8 cellular contexts compared by ENCODE assay signal in the genomic region with DNA sequence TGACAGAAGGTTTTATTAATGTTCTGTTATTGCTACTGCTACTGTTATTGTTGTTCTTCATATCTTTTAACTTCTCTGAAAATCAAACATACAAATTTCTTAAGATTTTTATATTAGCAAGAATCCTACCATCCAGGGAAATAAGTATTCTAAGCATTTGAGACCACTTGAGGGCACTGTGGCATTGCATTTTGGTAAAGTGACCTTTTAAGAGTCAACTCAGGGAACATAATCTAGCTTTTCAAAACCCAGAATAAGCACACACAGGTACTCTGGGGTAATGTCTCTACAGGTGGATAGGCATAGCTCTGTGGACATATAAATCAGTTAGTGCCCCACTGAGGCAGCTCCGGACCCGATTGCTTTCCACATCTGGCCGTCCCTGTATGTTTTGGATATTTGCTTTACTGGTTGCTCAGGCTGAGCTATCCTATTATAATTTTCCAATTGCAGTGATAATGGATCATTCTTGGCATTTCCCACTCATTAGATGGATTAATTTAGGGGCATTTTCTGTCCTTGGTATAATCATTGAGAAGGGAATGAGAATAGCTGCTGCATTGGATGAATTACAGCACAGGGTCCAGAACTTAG.
DNase-seq lines count a peak whose midpoint lies in the region; ATAC-seq and TF ChIP-seq lines count a peak whose summit lies in the region.

No MANE protein-coding gene starts in this region.

- H3K4me1 Mint-ChIP-seq in activated naive CD8-positive, alpha-beta T cell treated with anti-CD3 and anti-CD28 coated beads, Interleukin-2, amount 50 U/mL, for 24 hours = no peaks in the 10 kb centered on the region

- H3K36me3 ChIP-seq in WERI-Rb-1 = no peaks in the 10 kb centered on the region

- DNase-seq in LoVo (ENCODE audit: low spot score) = peak; percentile 6
- DNase-seq in WERI-Rb-1 = peak; percentile 44
- peak; percentile 31 for DNase-seq in iPS-NIHi11 (ENCODE audit: low spot score)
- no peak for DNase-seq in activated naive CD8-positive, alpha-beta T cell treated with anti-CD3 and anti-CD28 coated beads, Interleukin-2, amount 50 U/mL, for 24 hours
- DNase-seq in activated CD4-positive, alpha-beta T cell treated with anti-CD3 and anti-CD28 coated beads, Interleukin-2, amount 50 U/mL, for 4 hours = no peak
- no peak for DNase-seq in islet precursor cell

- H3K9me3 ChIP-seq in WERI-Rb-1 (ENCODE audit: severe bottlenecking) = no peaks in the 10 kb centered on the region

- H3K36me3 Mint-ChIP-seq in activated naive CD8-positive, alpha-beta T cell treated with anti-CD3 and anti-CD28 coated beads, Interleukin-2, amount 50 U/mL, for 24 hours (ENCODE audit: low read depth) = no peaks in the 10 kb centered on the region

- H3K27ac ChIP-seq in C4-2B (no peak overlapping the region), WERI-Rb-1 (no peak overlapping the region)

- peaks cover 23% of the 10 kb centered on the region for H3K9me3 Mint-ChIP-seq in activated naive CD8-positive, alpha-beta T cell treated with anti-CD3 and anti-CD28 coated beads, Interleukin-2, amount 50 U/mL, for 24 hours

- no peak overlapping the region for H3K27ac Mint-ChIP-seq in activated naive CD8-positive, alpha-beta T cell treated with anti-CD3 and anti-CD28 coated beads, Interleukin-2, amount 50 U/mL, for 24 hours

- H3K27me3 ChIP-seq in WERI-Rb-1 (ENCODE audit: insufficient read depth, low read depth, severe bottlenecking) = no peaks in the 10 kb centered on the region

- ATAC-seq in activated naive CD8-positive, alpha-beta T cell treated with anti-CD3 and anti-CD28 coated beads, Interleukin-2, amount 50 U/mL, for 24 hours = no peak
- no peak for ATAC-seq in HG03439 (IDR thresholded peaks at IDR 0.05; ENCODE audit: unreplicated experiment)

- no peaks in the 10 kb centered on the region for H3K27me3 Mint-ChIP-seq in activated naive CD8-positive, alpha-beta T cell treated with anti-CD3 and anti-CD28 coated beads, Interleukin-2, amount 50 U/mL, for 24 hours

- no peak overlapping the region for H3K4me3 Mint-ChIP-seq in activated naive CD8-positive, alpha-beta T cell treated with anti-CD3 and anti-CD28 coated beads, Interleukin-2, amount 50 U/mL, for 24 hours

- no peak overlapping the region for H3K4me3 ChIP-seq in WERI-Rb-1 (ENCODE audit: low read depth, low read length)

- TF ChIP-seq CTCF in C4-2B (conservative IDR thresholded peaks at IDR 0.05) (peak; percentile 48), WERI-Rb-1 (IDR thresholded peaks at IDR 0.05; ENCODE audit: low read depth, low read length) (peak; percentile 32; the same call in 1 of the 2 replicates)

Comparison
In these comparisons a context has a peak if more than half of its experiments do, and no peak if none do; other contexts are left out.
1. DNase-seq: peak in LoVo (single experiment), WERI-Rb-1 (single experiment) and iPS-NIHi11 (single experiment); none in activated naive CD8-positive, alpha-beta T cell treated with anti-CD3 and anti-CD28 coated beads, Interleukin-2, amount 50 U/mL, for 24 hours (single experiment), activated CD4-positive, alpha-beta T cell treated with anti-CD3 and anti-CD28 coated beads, Interleukin-2, amount 50 U/mL, for 4 hours (0 of 2) and islet precursor cell (single experiment).